26 cellular contexts compared by ENCODE assay signal in the genomic region with DNA sequence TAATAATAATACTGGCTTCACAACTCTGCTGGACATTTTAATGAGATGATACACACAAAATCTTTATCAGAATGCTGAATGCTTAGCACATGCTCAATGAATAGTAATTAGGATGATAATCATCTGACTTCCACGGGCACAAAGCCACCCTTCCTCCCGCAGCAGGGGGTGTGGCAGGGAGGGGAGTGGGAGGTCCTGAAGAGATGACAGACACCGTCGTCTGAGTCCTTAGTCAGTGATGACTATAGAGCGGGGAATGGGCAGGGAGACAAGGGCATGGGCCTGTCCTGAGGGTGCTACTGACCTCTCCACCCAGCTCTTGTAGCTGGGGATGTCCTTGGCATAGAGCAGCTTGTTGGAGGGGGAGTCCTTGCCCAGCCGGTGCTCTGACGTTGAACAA.
A peak's percentile ranks its signal among the peaks of the same experiment; 100 is the strongest.
DNase-seq lines count a peak whose midpoint lies in the region; ATAC-seq and TF ChIP-seq lines count a peak whose summit lies in the region.
"Had no signal": no experiment of that assay in that cellular context is flagged by ENCODE, and none has a peak within 500 bp of the region (broad histone marks: within the 10 kb centered on the region; RNA-seq: fewer than 3 reads in every experiment).

No MANE protein-coding gene starts in this region.

- no peak overlapping the region for H3K4me3 ChIP-seq in esophagus squamous epithelium
- no peak overlapping the region for H3K4me3 ChIP-seq in uterus

- H3K4me3 Mint-ChIP-seq in HFFc6 (peak overlapping the region; percentile 62), osteocyte (ENCODE audit: unreplicated experiment) (no peak overlapping the region)
- H3K4me3 Mint-ChIP-seq: activated B cell treated with CpG ODN at 0.5 μM for 24 hours; activated naive CD8-positive, alpha-beta T cell; B cell; mesothelial cell of epicardium; nephron progenitor cell; stimulated activated naive CD8-positive, alpha-beta T cell treated with anti-CD3 and anti-CD28 coated beads, Interleukin-15, amount 100 ng/mL, for 72 hours had no signal

- H3K27ac ChIP-seq in esophagus squamous epithelium = peak overlapping the region in 3 of 4 donors; percentile 55 to 79 (median 65)
- H3K27ac ChIP-seq in uterus = peak overlapping the region; percentile 77 to 81

- H3K27ac Mint-ChIP-seq in HFFc6 (peak overlapping the region; percentile 96), osteocyte (ENCODE audit: unreplicated experiment) (peak overlapping the region; percentile 31)
- H3K27ac Mint-ChIP-seq: activated B cell treated with CpG ODN at 0.5 μM for 24 hours; activated naive CD8-positive, alpha-beta T cell; activated T-helper 2 cell treated with anti-CD3 and anti-CD28 coated beads, Interferon-gamma antibody, Interleukin-2, Interleukin-4, amounts not matched to agents 10 μg/mL and 5 μg/mL and 100 μg/mL, durations not matched to agents 14 hours and 24 hours and 36 hours; B cell; mesothelial cell of epicardium; nephron progenitor cell; stimulated activated naive CD8-positive, alpha-beta T cell treated with anti-CD3 and anti-CD28 coated beads, Interleukin-15, amount 100 ng/mL, for 72 hours had no signal

- intact Hi-C loops in esophagus squamous epithelium (cut with DNase I) = no loop called here
- intact Hi-C loops in uterus (cut with DNase I; ENCODE audit: low total_unique reads) = no loop called here
- intact Hi-C loops in posterior cingulate gyrus (cut with DNase I) = loop anchor here (5.0 kb wide), 1 partner anchor 64 kb away; no protein-coding TSS in a partner anchor

- H3K9me3 ChIP-seq in esophagus squamous epithelium (no peaks in the 10 kb centered on the region), uterus (no peaks in the 10 kb centered on the region)

- WGBS in esophagus squamous epithelium, 2 donors = 49 to 100% methylated on average over 1 to 5 of the region's 7 CpGs

- H3K9me3 Mint-ChIP-seq in HFFc6 (no peaks in the 10 kb centered on the region), osteocyte (ENCODE audit: unreplicated experiment) (no peaks in the 10 kb centered on the region)
- H3K9me3 Mint-ChIP-seq: activated B cell treated with CpG ODN at 0.5 μM for 24 hours; activated T-helper 2 cell treated with anti-CD3 and anti-CD28 coated beads, Interferon-gamma antibody, Interleukin-2, Interleukin-4, amounts not matched to agents 10 μg/mL and 5 μg/mL and 100 μg/mL, durations not matched to agents 14 hours and 24 hours and 36 hours; mesothelial cell of epicardium; nephron progenitor cell; stimulated activated naive CD8-positive, alpha-beta T cell treated with anti-CD3 and anti-CD28 coated beads, Interleukin-15, amount 100 ng/mL, for 72 hours had no signal

- H3K27me3 Mint-ChIP-seq in HFFc6 (ENCODE audit: insufficient read depth) (no peaks in the 10 kb centered on the region; the same call in 1 of the 2 replicates), osteocyte (ENCODE audit: unreplicated experiment) (no peaks in the 10 kb centered on the region)
- H3K27me3 Mint-ChIP-seq: activated naive CD8-positive, alpha-beta T cell; stimulated activated naive CD8-positive, alpha-beta T cell treated with anti-CD3 and anti-CD28 coated beads, Interleukin-15, amount 100 ng/mL, for 72 hours had no signal

- no peak for TF ChIP-seq CTCF in HFFc6 (IDR thresholded peaks at IDR 0.05)
- no peak for TF ChIP-seq CTCF in esophagus squamous epithelium (IDR thresholded peaks at IDR 0.05)
- TF ChIP-seq CTCF in osteocyte (IDR thresholded peaks at IDR 0.05) = no peak
- TF ChIP-seq CTCF in uterus (IDR thresholded peaks at IDR 0.05) = no peak

- peaks cover 21% of the 10 kb centered on the region for H3K36me3 Mint-ChIP-seq in HFFc6 (ENCODE audit: low read depth)
- H3K36me3 Mint-ChIP-seq in osteocyte (ENCODE audit: unreplicated experiment) = peaks cover 14% of the 10 kb centered on the region
- H3K36me3 Mint-ChIP-seq: activated naive CD8-positive, alpha-beta T cell had no signal

- DNase-seq in HFFc6 (no peak), esophagus squamous epithelium (lab: John Stamatoyannopoulos, UW) (no peak), osteocyte (ENCODE audit: extremely low spot score, unreplicated experiment) (no peak), uterus (no peak), posterior cingulate gyrus (no peak), epidermal melanocyte (ENCODE audit: insufficient read length, low spot score) (no peak)
- DNase-seq: activated B cell treated with CpG ODN at 0.5 μM for 24 hours; activated CD4-positive, alpha-beta T cell treated with anti-CD3 and anti-CD28 coated beads, Interleukin-2, amount 50 U/mL, for 48 hours; activated CD8-positive, alpha-beta memory T cell treated with anti-CD3 and anti-CD28 coated beads, Interleukin-2, amount 50 U/mL, for 48 hours; DMS79; effector CD4-positive, alpha-beta T cell; HCEC 1CT; NCI-H1092; NCI-H2029 treated with DMSO at 0.1 percent for 48 hours; NCI-H345; NCI-H82; nephron progenitor cell; OCI-M1; stimulated activated naive CD8-positive, alpha-beta T cell treated with anti-CD3 and anti-CD28 coated beads, Interleukin-15, amount 100 ng/mL, for 72 hours; T1000 had no signal

- TF ChIP-seq POLR2A in esophagus squamous epithelium (IDR thresholded peaks at IDR 0.05) (no peak), uterus (IDR thresholded peaks at IDR 0.05) (no peak)

- H3K4me1 Mint-ChIP-seq in HFFc6 (ENCODE audit: low read depth) (peaks cover 49% of the 10 kb centered on the region), osteocyte (ENCODE audit: unreplicated experiment) (peaks cover 23% of the 10 kb centered on the region)
- H3K4me1 Mint-ChIP-seq: activated B cell treated with CpG ODN at 0.5 μM for 24 hours; B cell; mesothelial cell of epicardium; stimulated activated naive CD8-positive, alpha-beta T cell treated with anti-CD3 and anti-CD28 coated beads, Interleukin-15, amount 100 ng/mL, for 72 hours had no signal

- H3K4me1 ChIP-seq in esophagus squamous epithelium (peaks cover 0 to 35% (median 21%) of the 10 kb centered on the region in 3 donors), uterus (peaks cover 7 to 8% of the 10 kb centered on the region in 2 donors)

- H3K27me3 ChIP-seq in esophagus squamous epithelium (no peaks in the 10 kb centered on the region), uterus (no peaks in the 10 kb centered on the region)

- ATAC-seq in HG03135 (IDR thresholded peaks at IDR 0.05; ENCODE audit: unreplicated experiment) = no peak
- ATAC-seq: Right ventricle myocardium inferior; stimulated activated naive CD8-positive, alpha-beta T cell treated with anti-CD3 and anti-CD28 coated beads, Interleukin-15, amount 100 ng/mL, for 72 hours had no signal

- H3K36me3 ChIP-seq in esophagus squamous epithelium (peaks cover 9 to 90% (median 14%) of the 10 kb centered on the region in 3 donors), uterus (no peaks in the 10 kb centered on the region)
